ENCODE assay signal across 26 cellular contexts in genomic region chr20:19083136-19083621, GRCh38.
A peak's percentile ranks its signal among the peaks of the same experiment; 100 is the strongest.
DNase-seq lines count a peak whose midpoint lies in the region; ATAC-seq, FAIRE-seq and TF ChIP-seq lines count a peak whose summit lies in the region.
"Had no signal": no experiment of that assay in that cellular context is flagged by ENCODE, and none has a peak within 500 bp of the region (broad histone marks: within the 10 kb centered on the region; RNA-seq: fewer than 3 reads in every experiment).

No MANE protein-coding gene starts in this region.

- H3K36me3 ChIP-seq in breast epithelium (no peaks in the 10 kb centered on the region), PC-3 (ENCODE audit: low read depth, low read length) (no peaks in the 10 kb centered on the region), mammary epithelial cell (ENCODE audit: insufficient read depth, low read length) (no peaks in the 10 kb centered on the region)
- H3K36me3 ChIP-seq: BLaER1, HAP-1 had no signal

- no peak for TF ChIP-seq POLR2A in breast epithelium (IDR thresholded peaks at IDR 0.05)
- no peak for TF ChIP-seq POLR2A in GM12891 (IDR thresholded peaks at IDR 0.05; ENCODE audit: low read depth, low read length)

- H3K27me3 ChIP-seq in breast epithelium: no peaks in the 10 kb centered on the region
- H3K27me3 ChIP-seq in PC-3 (ENCODE audit: low read length): no peaks in the 10 kb centered on the region
- no peaks in the 10 kb centered on the region for H3K27me3 ChIP-seq in mammary epithelial cell (ENCODE audit: insufficient read depth, low read length)
- H3K27me3 ChIP-seq: BLaER1 had no signal

- FAIRE-seq in GM12891 (lab: Jason Lieb, UNC): no peak
- FAIRE-seq: A204.1, D721Med, GM12878, GM18507, H54 had no signal

- H3F3A ChIP-seq in PC-3 (ENCODE audit: low read length, unreplicated experiment): no peaks in the 10 kb centered on the region

- H3K27ac ChIP-seq in breast epithelium: no peak overlapping the region
- H3K27ac ChIP-seq in PC-3 (ENCODE audit: low read length): peak overlapping the region; percentile 7
- no peak overlapping the region for H3K27ac ChIP-seq in mammary epithelial cell (ENCODE audit: insufficient read depth, low read depth, low read length)
- H3K27ac ChIP-seq: 22Rv1, BLaER1, C4-2B had no signal

- dilution Hi-C loops in mammary epithelial cell (cut with HindIII; ENCODE audit: low sequenced_read_pairs): no loop called here

- H3K4me2 ChIP-seq in PC-3 (ENCODE audit: low read length) (peak overlapping the region; percentile 12), mammary epithelial cell (ENCODE audit: insufficient read depth, low read depth, low read length) (no peak overlapping the region)
- H3K4me2 ChIP-seq: BLaER1 had no signal

- H3K9ac ChIP-seq in PC-3 (ENCODE audit: low read length) (no peak overlapping the region), mammary epithelial cell (ENCODE audit: insufficient read depth, low read length) (no peak overlapping the region)
- H3K9ac ChIP-seq: BLaER1 had no signal

- in situ Hi-C loops in mammary epithelial cell (cut with MboI; ENCODE audit: low sequenced_read_pairs in 2 of 2): no loop called here

- H3K36me3 Mint-ChIP-seq in MCF 10A (ENCODE audit: insufficient read depth, unreplicated experiment): no peaks in the 10 kb centered on the region
- H3K36me3 Mint-ChIP-seq: CD4-positive, CD25-positive, alpha-beta regulatory T cell; CD8-positive, alpha-beta T cell had no signal

- peak; percentile 10 for DNase-seq in MCF 10A (ENCODE audit: unreplicated experiment)
- DNase-seq in breast epithelium (ENCODE audit: low spot score in 2 of 2): no peak
- DNase-seq in COLO829 (ENCODE audit: low spot score): peak; percentile 57
- DNase-seq in PC-3: peak; percentile 63
- DNase-seq in mammary epithelial cell: peak; percentile 3
- DNase-seq in NCI-H748 treated with DMSO at 0.1 percent for 48 hours (lab: John Stamatoyannopoulos, UW): no peak
- DNase-seq in activated CD8-positive, alpha-beta memory T cell treated with anti-CD3 and anti-CD28 coated beads, Interleukin-2, amount 50 U/mL, for 4 hours: no peak
- no peak for DNase-seq in GM12891 (ENCODE audit: insufficient read length, low spot score)
- DNase-seq: CD4-positive, CD25-positive, alpha-beta regulatory T cell; CD8-positive, alpha-beta T cell; DMS 273 treated with DMSO at 0.1 percent for 48 hours; DMS79; EL; GDM1; GOT3; HFFc6 had no signal

- H3K9me3 Mint-ChIP-seq in MCF 10A (ENCODE audit: unreplicated experiment): peaks cover 25% of the 10 kb centered on the region
- H3K9me3 Mint-ChIP-seq: CD8-positive, alpha-beta T cell had no signal

- H3K27me3 Mint-ChIP-seq in MCF 10A (ENCODE audit: insufficient read depth, unreplicated experiment): no peaks in the 10 kb centered on the region
- H3K27me3 Mint-ChIP-seq: B cell; CD4-positive, CD25-positive, alpha-beta regulatory T cell had no signal

- no TSS peak for BruUV-seq in MCF 10A (replicated peaks; lab: Mats Ljungman, UMichigan)
- BruUV-seq in PC-3 (replicated peaks; lab: Mats Ljungman, UMichigan): no TSS peak
- no TSS peak for BruUV-seq in mammary epithelial cell (replicated peaks; lab: Mats Ljungman, UMichigan)

- H4K20me1 ChIP-seq in PC-3 (ENCODE audit: low read length) (no peaks in the 10 kb centered on the region), mammary epithelial cell (ENCODE audit: insufficient read depth, low read length) (no peaks in the 10 kb centered on the region)
- H4K20me1 ChIP-seq: BLaER1 had no signal

- H3K79me2 ChIP-seq in PC-3 (ENCODE audit: low read length) (no peaks in the 10 kb centered on the region), mammary epithelial cell (ENCODE audit: insufficient read depth, low read length) (no peaks in the 10 kb centered on the region)

- no peak for ATAC-seq in PC-3
- ATAC-seq: CD8-positive, alpha-beta T cell; GM12878 had no signal

- H3K27ac Mint-ChIP-seq in MCF 10A (ENCODE audit: low read depth, unreplicated experiment): no peak overlapping the region
- H3K27ac Mint-ChIP-seq: B cell; CD4-positive, CD25-positive, alpha-beta regulatory T cell; CD8-positive, alpha-beta T cell; HFFc6 had no signal

- 72% methylated on average over 8 of the region's 8 CpGs for WGBS in mammary epithelial cell (ENCODE audit: low coverage, missing lambda C conversion rate)

- H3K9me2 ChIP-seq in PC-3 (replicated peaks; ENCODE audit: low read length): no peaks in the 10 kb centered on the region

- H3K9me3 ChIP-seq in breast epithelium: no peaks in the 10 kb centered on the region
- H3K9me3 ChIP-seq in PC-3 (ENCODE audit: low read length): no peaks in the 10 kb centered on the region
- H3K9me3 ChIP-seq in mammary epithelial cell (replicated peaks; ENCODE audit: insufficient read depth, low read length): no peaks in the 10 kb centered on the region
- H3K9me3 ChIP-seq: HAP-1 had no signal

- H3K4me3 Mint-ChIP-seq in MCF 10A (ENCODE audit: unreplicated experiment): no peak overlapping the region
- H3K4me3 Mint-ChIP-seq: B cell; CD4-positive, CD25-positive, alpha-beta regulatory T cell; CD8-positive, alpha-beta T cell; HFFc6 had no signal

- no peak for TF ChIP-seq CTCF in MCF 10A (IDR thresholded peaks at IDR 0.05; ENCODE audit: unreplicated experiment)
- no peak for TF ChIP-seq CTCF in breast epithelium (IDR thresholded peaks at IDR 0.05)
- no peak for TF ChIP-seq CTCF in PC-3 (conservative IDR thresholded peaks at IDR 0.05; ENCODE audit: low read depth, low read length)
- TF ChIP-seq CTCF in mammary epithelial cell (conservative IDR thresholded peaks at IDR 0.05 in 1 of 2, IDR thresholded peaks at IDR 0.05 in 1 of 2; ENCODE audit: extremely low read depth in 1 of 2, insufficient read depth in 1 of 2, low read depth in 1 of 2, low read length in 2 of 2): no peak

- no peaks in the 10 kb centered on the region for H3K4me1 Mint-ChIP-seq in MCF 10A (ENCODE audit: insufficient read depth, unreplicated experiment)
- H3K4me1 Mint-ChIP-seq: B cell; CD4-positive, CD25-positive, alpha-beta regulatory T cell had no signal

- CTCF ChIA-PET in MCF 10A (lab: Yijun Ruan, JAX) (interaction anchor here (0.5 to 0.6 kb wide), 3 partner anchors 501 to 1651 kb away, joined by 3 read pairs; no protein-coding TSS in a partner anchor), PC-3 (lab: Charles Lee) (no interaction called here), mammary epithelial cell (lab: Charles Lee; ENCODE audit: low non-redundant PET) (no interaction called here)

- POLR2A ChIA-PET in MCF 10A (lab: Yijun Ruan, JAX) (interaction anchor here (0.6 kb wide), 1 partner anchor 40 kb away, joined by 3 read pairs; no protein-coding TSS in a partner anchor), PC-3 (lab: Charles Lee; ENCODE audit: unreplicated experiment) (no interaction called here)

- H3K4me1 ChIP-seq in breast epithelium (no peaks in the 10 kb centered on the region), PC-3 (ENCODE audit: insufficient read depth, low read length) (peaks cover 18% of the 10 kb centered on the region), mammary epithelial cell (ENCODE audit: insufficient read depth, low read length) (no peaks in the 10 kb centered on the region)
- H3K4me1 ChIP-seq: BLaER1, HAP-1 had no signal

- intact Hi-C loops in MCF 10A (cut with micrococcal nuclease) (no loop called here), breast epithelium (cut with DNase I; ENCODE audit: low total_unique reads) (no loop called here), PC-3 (cut with micrococcal nuclease) (no loop called here), mammary epithelial cell (cut with micrococcal nuclease) (no loop called here)

- no peak overlapping the region for H2AFZ ChIP-seq in PC-3 (ENCODE audit: low read length)
- H2AFZ ChIP-seq in mammary epithelial cell (ENCODE audit: low read depth, low read length): no peak overlapping the region

- H3K4me3 ChIP-seq in breast epithelium: no peak overlapping the region
- H3K4me3 ChIP-seq in PC-3 (ENCODE audit: low read length): no peak overlapping the region
- no peak overlapping the region for H3K4me3 ChIP-seq in mammary epithelial cell (replicated peaks in 1 of 3; ENCODE audit: insufficient read depth in 1 of 3, low read depth in 2 of 3, low read length in 3 of 3)
- H3K4me3 ChIP-seq: BLaER1, GM12878, HAP-1 had no signal

TF ChIP-seq in GM12891, 5 proteins besides CTCF, POLR2A, EP300 and RAD21:
- TF ChIP-seq POLR2AphosphoS5 (IDR thresholded peaks at IDR 0.05; ENCODE audit: low read depth, low read length) (no peak), POU2F2 (IDR thresholded peaks at IDR 0.05; ENCODE audit: low read depth, low read length) (no peak), PAX5 (IDR thresholded peaks at IDR 0.05; ENCODE audit: insufficient read depth, low read length, severe bottlenecking) (no peak), TAF1 (IDR thresholded peaks at IDR 0.05; ENCODE audit: low read depth, low read length) (no peak), SPI1 (IDR thresholded peaks at IDR 0.05; ENCODE audit: low read depth, low read length) (no peak)
TF ChIP-seq in GM12891: peak in this region for 0.

Comparison
In these comparisons a context has a peak if more than half of its experiments do, and no peak if none do; other contexts are left out.
1. DNase-seq: peak in MCF 10A (single experiment), COLO829 (single experiment), PC-3 (single experiment) and mammary epithelial cell (single experiment); none in breast epithelium (0 of 2), NCI-H748 treated with DMSO at 0.1 percent for 48 hours (single experiment), activated CD8-positive, alpha-beta memory T cell treated with anti-CD3 and anti-CD28 coated beads, Interleukin-2, amount 50 U/mL, for 4 hours (single experiment) and GM12891 (single experiment).